Comparison of ENCODE assay signal across 8 cellular contexts in genomic region chr10:26556756-26557640, GRCh38.
A peak's percentile ranks its signal among the peaks of the same experiment; 100 is the strongest.
DNase-seq lines count a peak whose midpoint lies in the region; ATAC-seq and TF ChIP-seq lines count a peak whose summit lies in the region.

No MANE protein-coding gene starts in this region.

- DNase-seq in A673 (ENCODE audit: low spot score) (peak; percentile 68), GM10248 (ENCODE audit: extremely low spot score) (peak; percentile 55), M059J (ENCODE audit: low read depth) (peak; percentile 55), T follicular helper cell (ENCODE audit: low read depth) (peak; percentile 6), lower lobe of right lung (no peak)
- peak; percentile 9 for DNase-seq in effector CD4-positive, alpha-beta T cell

- peak; percentile 90 for TF ChIP-seq CTCF in A673 (conservative IDR thresholded peaks at IDR 0.05; ENCODE audit: low read depth, low read length)
- TF ChIP-seq CTCF in GM10248 (IDR thresholded peaks at IDR 0.05; ENCODE audit: control extremely low read depth, extremely low read depth, low read depth, missing control alignments) = peak; percentile 84
- TF ChIP-seq CTCF in lower lobe of right lung (IDR thresholded peaks at IDR 0.05) = peak; percentile 76

- no peak overlapping the region for H3K27ac ChIP-seq in A673 (ENCODE audit: low read depth, low read length, poor library complexity, severe bottlenecking)
- no peak overlapping the region for H3K27ac ChIP-seq in lower lobe of right lung

- CTCF ChIA-PET in A673 (lab: Charles Lee) = interaction anchor here (0.7 to 1.1 kb wide), 2 partner anchors 222 kb away, joined by 3 read pairs; no protein-coding TSS in a partner anchor
- CTCF ChIA-PET in GM10248 (lab: Yijun Ruan, JAX) = interaction anchor here (0.6 to 3.6 kb wide), 23 partner anchors 9 to 681 kb away, joined by 3 to 55 read pairs (median 4); no protein-coding TSS in a partner anchor

- H3K4me1 ChIP-seq in A673 (ENCODE audit: insufficient read depth, low read length, poor library complexity, severe bottlenecking) = no peaks in the 10 kb centered on the region
- peaks cover 22% of the 10 kb centered on the region for H3K4me1 ChIP-seq in lower lobe of right lung

- H3K9me3 ChIP-seq in A673 (ENCODE audit: low read depth, low read length, poor library complexity, severe bottlenecking) (no peaks in the 10 kb centered on the region), lower lobe of right lung (no peaks in the 10 kb centered on the region)

- H3K27me3 ChIP-seq in A673 (replicated peaks; ENCODE audit: insufficient read depth, low read depth, low read length, poor library complexity) = no peaks in the 10 kb centered on the region
- no peaks in the 10 kb centered on the region for H3K27me3 ChIP-seq in lower lobe of right lung (ENCODE audit: low read depth)

- POLR2A ChIA-PET in A673 (lab: Charles Lee; ENCODE audit: low non-redundant PET) = no interaction called here
- POLR2A ChIA-PET in GM10248 (lab: Yijun Ruan, JAX) = no interaction called here

- no TSS peak for BruUV-seq in A673 (replicated peaks; lab: Mats Ljungman, UMichigan)

- no peak overlapping the region for H3K4me3 ChIP-seq in A673 (ENCODE audit: low read depth, low read length, poor library complexity, severe bottlenecking)
- no peak overlapping the region for H3K4me3 ChIP-seq in lower lobe of right lung

- H3K36me3 ChIP-seq in A673 (ENCODE audit: insufficient read depth, low read length, poor library complexity, severe bottlenecking) (no peaks in the 10 kb centered on the region), lower lobe of right lung (peaks cover 31% of the 10 kb centered on the region)

- ATAC-seq in lower lobe of right lung = peak; percentile 65 to 80
- ATAC-seq in HG02884 (IDR thresholded peaks at IDR 0.05; ENCODE audit: unreplicated experiment) = no peak
- no peak for ATAC-seq in GM21528 (IDR thresholded peaks at IDR 0.05; ENCODE audit: low FRiP score, unreplicated experiment)

- intact Hi-C loops in A673 (cut with micrococcal nuclease; ENCODE audit: unreplicated experiment) = loop anchor here (1.0 to 5.0 kb wide), 5 partner anchors 222 to 855 kb away; no protein-coding TSS in a partner anchor
- intact Hi-C loops in lower lobe of right lung (cut with DNase I) = loop anchor here (10.0 kb wide), 1 partner anchor 222 kb away; no protein-coding TSS in a partner anchor

Comparison
In these comparisons a context has a peak if more than half of its experiments do, and no peak if none do; other contexts are left out.
1. ATAC-seq: peak in lower lobe of right lung (2 of 2); none in HG02884 (single experiment) and GM21528 (single experiment).
2. Peak in every context shown above with its lines, with median percentiles within 50 percentile points of each other: CTCF ChIP-seq.